In the genomic region with DNA sequence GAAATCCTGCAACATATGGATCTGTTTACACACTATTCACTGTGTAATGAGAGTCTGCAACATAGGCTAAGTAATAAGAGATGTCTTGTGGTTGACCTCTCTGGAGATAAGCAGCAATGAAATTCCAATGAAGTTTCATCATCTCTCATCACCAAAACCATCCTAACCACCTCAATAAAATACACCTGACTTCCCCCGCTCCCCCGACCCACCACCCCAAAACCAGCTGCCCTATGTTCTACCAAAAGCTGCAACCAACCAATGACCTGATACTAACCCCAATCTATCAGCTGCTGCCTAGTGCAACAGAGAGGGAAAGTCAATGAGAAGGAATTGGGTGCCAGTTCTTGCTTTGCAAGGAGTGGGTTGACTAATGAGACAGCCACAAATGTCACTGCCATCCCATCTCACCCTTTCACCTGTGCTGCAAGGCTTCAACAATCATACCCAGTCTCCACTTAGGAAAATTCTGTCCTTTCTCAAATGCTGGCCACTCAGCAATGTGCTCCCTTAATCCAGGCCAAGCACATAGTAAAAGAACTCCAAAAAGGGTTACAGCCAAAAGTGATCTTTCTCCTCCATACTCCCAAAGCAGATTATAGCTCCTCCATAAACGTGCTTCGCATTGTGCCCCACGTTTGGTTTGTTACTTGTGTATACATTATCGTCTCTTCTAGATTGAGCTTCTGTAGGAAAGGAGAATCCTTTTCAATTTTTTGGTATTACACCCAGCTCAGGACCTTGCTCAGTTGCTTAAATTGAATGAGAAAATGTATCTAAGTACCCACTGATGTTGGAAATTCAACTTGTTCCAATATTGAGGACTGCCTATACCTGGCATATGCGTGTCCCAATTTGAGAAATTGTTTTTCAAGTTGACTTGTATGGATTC, we compare ENCODE assay signal across 11 cellular contexts. TPM values are rescaled to one million over a fixed set of nuclear protein-coding genes. Genes with fewer than 3 reads are reported as not detected.
DNase-seq lines count a peak whose midpoint lies in the region; ATAC-seq, FAIRE-seq and TF ChIP-seq lines count a peak whose summit lies in the region.
"Had no signal": no experiment of that assay in that cellular context is flagged by ENCODE, and none has a peak within 500 bp of the region (broad histone marks: within the 10 kb centered on the region; RNA-seq: fewer than 3 reads in every experiment).

No MANE protein-coding gene starts in this region.

- H3K27me3 Mint-ChIP-seq in activated T-helper 17 cell treated with anti-CD3 and anti-CD28 coated beads, Interleukin-2, amount 50 U/mL, for 72 hours: no peaks in the 10 kb centered on the region

- no peak for ATAC-seq in DND-41 (ENCODE audit: insufficient read depth, low read depth)
- ATAC-seq in HG03097 (IDR thresholded peaks at IDR 0.05; ENCODE audit: low FRiP score, unreplicated experiment): peak; percentile 23
- peak; percentile 52 for ATAC-seq in activated T-helper 17 cell treated with anti-CD3 and anti-CD28 coated beads, Interleukin-2, amount 50 U/mL, for 72 hours (replicated peaks)
- ATAC-seq: left colon had no signal

- no peaks in the 10 kb centered on the region for H3K9me3 Mint-ChIP-seq in activated T-helper 17 cell treated with anti-CD3 and anti-CD28 coated beads, Interleukin-2, amount 50 U/mL, for 72 hours

- no peak for DNase-seq in DND-41
- DNase-seq in GM19239 (ENCODE audit: insufficient read length, low spot score): no peak
- no peak for DNase-seq in DMS79 treated with DMSO at 0.1 percent for 48 hours (lab: John Stamatoyannopoulos, UW)
- no peak for DNase-seq in NCI-H345 treated with DMSO at 0.1 percent for 48 hours (lab: John Stamatoyannopoulos, UW; ENCODE audit: unreplicated experiment)
- DNase-seq in D721Med (ENCODE audit: insufficient read length, low spot score): no peak
- no peak for DNase-seq in NCI-H82 treated with DMSO at 0.1 percent for 48 hours (lab: John Stamatoyannopoulos, UW; ENCODE audit: unreplicated experiment)
- DNase-seq: colonic mucosa, left colon, SW 1271 had no signal

- TF ChIP-seq CTCF in DND-41 (IDR thresholded peaks at IDR 0.05; ENCODE audit: borderline replicate concordance, extremely low read depth, low read length, poor library complexity, severe bottlenecking) (no peak), D721Med (IDR thresholded peaks at IDR 0.05; ENCODE audit: insufficient read depth, missing control alignments) (no peak)

- H3K36me3 ChIP-seq in DND-41 (ENCODE audit: insufficient read depth, low read length): peaks cover 49% of the 10 kb centered on the region
- H3K36me3 ChIP-seq: colonic mucosa had no signal

- H3K79me2 ChIP-seq in DND-41 (ENCODE audit: insufficient read depth, low read length): peaks cover 16% of the 10 kb centered on the region

- H3K4me3 Mint-ChIP-seq in activated T-helper 17 cell treated with anti-CD3 and anti-CD28 coated beads, Interleukin-2, amount 50 U/mL, for 72 hours: peak overlapping the region; percentile 3

- H3K36me3 Mint-ChIP-seq in activated T-helper 17 cell treated with anti-CD3 and anti-CD28 coated beads, Interleukin-2, amount 50 U/mL, for 72 hours (ENCODE audit: low read depth): peaks cover 83% of the 10 kb centered on the region

- H4K20me1 ChIP-seq in DND-41 (ENCODE audit: insufficient read depth, low read length): peaks cover 6% of the 10 kb centered on the region; the same call in 1 of the 2 replicates

- peak overlapping the region; percentile 77 for H3K27ac Mint-ChIP-seq in activated T-helper 17 cell treated with anti-CD3 and anti-CD28 coated beads, Interleukin-2, amount 50 U/mL, for 72 hours

- H3K27ac ChIP-seq in DND-41 (ENCODE audit: low read length): 0 out of 2 replicates have a peak overlapping the region, but pooled peaks have one; percentile 8
- H3K27ac ChIP-seq: colonic mucosa had no signal

- H3K9ac ChIP-seq in DND-41 (ENCODE audit: low read depth, low read length): no peak overlapping the region

- peak; percentile 93 for FAIRE-seq in GM19239 (lab: Jason Lieb, UNC)
- no peak for FAIRE-seq in D721Med (lab: Jason Lieb, UNC)

- H3K27me3 ChIP-seq in DND-41 (ENCODE audit: insufficient read depth, low read length, poor library complexity): no peaks in the 10 kb centered on the region
- H3K27me3 ChIP-seq: colonic mucosa had no signal

- H3K4me1 Mint-ChIP-seq in activated T-helper 17 cell treated with anti-CD3 and anti-CD28 coated beads, Interleukin-2, amount 50 U/mL, for 72 hours: peaks cover 44% of the 10 kb centered on the region

- H3K4me1 ChIP-seq in DND-41 (ENCODE audit: insufficient read depth, low read length): peaks cover 16% of the 10 kb centered on the region
- H3K4me1 ChIP-seq: colonic mucosa had no signal

- H3K9me3 ChIP-seq in DND-41 (ENCODE audit: insufficient read depth, low read length, severe bottlenecking): no peaks in the 10 kb centered on the region
- H3K9me3 ChIP-seq: colonic mucosa had no signal

- H3K4me2 ChIP-seq in DND-41 (ENCODE audit: insufficient read depth, low read length): no peak overlapping the region

- no peak overlapping the region for H2AFZ ChIP-seq in DND-41 (ENCODE audit: low read depth, low read length)

- no peak overlapping the region for H3K4me3 ChIP-seq in DND-41 (ENCODE audit: low read depth in 1 of 2, low read length in 2 of 2)
- H3K4me3 ChIP-seq: colonic mucosa had no signal

RNA-seq across cellular contexts. Expression of gene MRPL39, which starts 29.0 kb away (rescaled TPM):
- 10 to 100 TPM; 43.5 to 55.7 TPM for total RNA-seq in activated T-helper 17 cell treated with anti-CD3 and anti-CD28 coated beads, Interleukin-2, amount 50 U/mL, for 72 hours
